ENCODE assay signal across 2 cellular contexts in genomic region chrX:68433155-68433980, GRCh38.
A peak's percentile ranks its signal among the peaks of the same experiment; 100 is the strongest.
TF ChIP-seq lines count a peak whose summit lies in the region.

Gene OPHN1 (minus strand): TSS chrX:68433495. CDS start chrX:68433020, 475 bp downstream.

TF ChIP-seq in Ishikawa, 13 proteins besides CTCF, POLR2A, EP300 and RAD21 (continued from another document):
- TF ChIP-seq MAX (IDR thresholded peaks at IDR 0.05) (peak; percentile 48; the same call in 1 of the 2 replicates), ZBTB7A (IDR thresholded peaks at IDR 0.05; ENCODE audit: low read depth) (no peak), FOXM1 (IDR thresholded peaks at IDR 0.05; ENCODE audit: borderline replicate concordance, low read depth) (no peak), TEAD4 (IDR thresholded peaks at IDR 0.05) (0 out of 2 replicates have a peak, but pooled peaks have one; percentile 7), TAF1 (IDR thresholded peaks at IDR 0.05; ENCODE audit: low read depth) (peak; percentile 57), REST (IDR thresholded peaks at IDR 0.05; ENCODE audit: low read depth) (no peak), USF1 (IDR thresholded peaks at IDR 0.05) (peak; percentile 35; the same call in 1 of the 2 replicates), YY1 (IDR thresholded peaks at IDR 0.05; ENCODE audit: low read depth) (no peak), NFIC (IDR thresholded peaks at IDR 0.05) (no peak), CEBPB (IDR thresholded peaks at IDR 0.05) (no peak)

TF ChIP-seq in H1, 55 proteins besides CTCF, POLR2A, EP300 and RAD21 (continued from another document):
- TF ChIP-seq CTBP2 (IDR thresholded peaks at IDR 0.05; ENCODE audit: borderline replicate concordance, insufficient read depth, insufficient read length, low read length): no peak
- TF ChIP-seq ASH2L (IDR thresholded peaks at IDR 0.05; ENCODE audit: low read length): peak; percentile 67
- no peak for TF ChIP-seq HDAC2 (IDR thresholded peaks at IDR 0.05; ENCODE audit: borderline replicate concordance in 1 of 2, low read depth in 2 of 2, low read length in 2 of 2)
- TF ChIP-seq POLR2AphosphoS5 (IDR thresholded peaks at IDR 0.05; ENCODE audit: low read depth, low read length): peak; percentile 73; the same call in 1 of the 2 replicates
- TF ChIP-seq TAF1 (IDR thresholded peaks at IDR 0.05; ENCODE audit: low read depth, low read length): peak; percentile 78
- TF ChIP-seq BACH1 (IDR thresholded peaks at IDR 0.05; ENCODE audit: low read length): no peak
- TF ChIP-seq SIN3A (conservative IDR thresholded peaks at IDR 0.05 in 1 of 2, IDR thresholded peaks at IDR 0.05 in 1 of 2; ENCODE audit: low read depth in 1 of 2, low read length in 2 of 2): no peak
TF ChIP-seq in H1: peak in this region for 6.
